ENCODE assay signal across 10 cellular contexts in the genomic region with DNA sequence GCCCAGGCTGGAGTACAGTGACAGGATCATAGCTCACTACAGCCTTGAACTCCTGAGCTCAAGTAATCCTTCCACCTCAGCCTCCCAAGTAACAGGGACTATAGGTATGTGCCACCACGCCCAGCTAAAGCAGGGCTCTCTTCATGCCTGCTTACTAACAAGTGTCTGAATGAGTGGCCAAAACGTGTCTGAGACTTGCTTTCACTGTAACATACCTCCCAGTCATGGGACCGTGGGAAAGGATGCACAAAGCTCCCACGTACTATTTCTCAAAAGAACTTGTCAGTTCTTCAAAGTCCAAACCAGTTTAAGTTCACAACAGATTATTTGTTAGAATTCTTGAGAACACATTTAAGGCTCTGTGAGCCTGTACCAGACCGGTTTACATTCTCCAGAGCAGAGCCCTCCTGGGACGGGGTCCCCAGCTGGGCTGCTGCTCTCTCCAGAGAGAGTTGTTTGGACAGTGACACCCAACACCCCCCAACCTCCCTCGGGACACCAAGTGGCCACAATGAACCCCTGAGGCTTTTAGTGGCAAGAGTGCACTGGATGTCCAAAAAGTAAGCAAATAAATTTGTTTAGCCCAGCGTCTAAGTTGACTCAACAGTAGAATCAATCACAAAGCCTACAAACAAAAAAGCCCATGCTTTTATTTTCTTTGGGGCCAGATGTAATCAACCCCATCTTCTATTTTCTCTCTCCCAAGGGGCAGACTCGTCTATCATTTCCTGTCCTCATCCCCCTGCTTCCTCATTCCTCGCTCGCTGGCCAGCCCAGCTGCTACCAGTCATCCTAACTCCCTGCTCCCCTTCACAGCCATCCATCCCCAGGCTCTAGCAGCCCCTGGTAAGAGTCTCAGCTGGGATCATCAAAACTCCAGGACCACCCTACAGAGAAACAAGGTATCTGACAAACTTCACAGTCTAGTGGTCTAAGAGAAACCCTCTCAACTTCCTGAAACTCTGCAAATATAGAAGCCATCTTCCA. TPM values are rescaled to one million over a fixed set of nuclear protein-coding genes. Genes with fewer than 3 reads are reported as not detected.
DNase-seq lines count a peak whose midpoint lies in the region; ATAC-seq, FAIRE-seq and TF ChIP-seq lines count a peak whose summit lies in the region.
"Had no signal": no experiment of that assay in that cellular context is flagged by ENCODE, and none has a peak within 500 bp of the region (broad histone marks: within the 10 kb centered on the region; RNA-seq: fewer than 3 reads in every experiment).

No MANE protein-coding gene starts in this region.

- intact Hi-C loops in gastrocnemius medialis (cut with DNase I; ENCODE audit: low total_unique reads), result no loop called here

- H3K9me3 ChIP-seq in H1 (ENCODE audit: insufficient read depth in 2 of 2, low read depth in 1 of 2, low read length in 1 of 2), result no peaks in the 10 kb centered on the region
- no peaks in the 10 kb centered on the region for H3K9me3 ChIP-seq in gastrocnemius medialis
- H3K9me3 ChIP-seq: lower lobe of right lung, transverse colon had no signal

- no peak overlapping the region; the same call in none of the 2 replicates for H3K18ac ChIP-seq in H1 (ENCODE audit: extremely low read depth, low read length)

- H3K4ac ChIP-seq in H1 (replicated peaks; ENCODE audit: insufficient read length, low read depth, low read length), result no peak overlapping the region

- H4K5ac ChIP-seq in H1 (ENCODE audit: insufficient read length, low read depth, low read length), result peak overlapping the region; percentile 44

- POLR2A ChIA-PET in H1 (lab: Charles Lee; ENCODE audit: partially characterized antibody), result interaction anchor here (0.6 to 1.3 kb wide), 2 partner anchors 17 to 273 kb away, joined by 3 read pairs; no protein-coding TSS in a partner anchor

- ATAC-seq in GM19468 (IDR thresholded peaks at IDR 0.05; ENCODE audit: extremely low read depth, unreplicated experiment), result peak; percentile 47
- peak; percentile 62 for ATAC-seq in HG03442 (IDR thresholded peaks at IDR 0.05; ENCODE audit: unreplicated experiment)
- no peak for ATAC-seq in gastrocnemius medialis

- TF ChIP-seq POLR2A in H1 (IDR thresholded peaks at IDR 0.05; ENCODE audit: control extremely low read depth in 1 of 2, low read depth in 2 of 2, low read length in 2 of 2) (no peak), gastrocnemius medialis (IDR thresholded peaks at IDR 0.05) (no peak)

- H3K9ac ChIP-seq in H1 (replicated peaks in 1 of 4; ENCODE audit: extremely low read depth in 1 of 4, low read depth in 3 of 4, low read length in 3 of 4), result no peak overlapping the region

- H2BK120ac ChIP-seq in H1 (replicated peaks; ENCODE audit: low read depth, low read length), result peak overlapping the region; percentile 97

- 70% methylated on average over 10 of the region's 11 CpGs; no CpG with 5 or more reads in 1 of the 2 experiments for WGBS in H1 (ENCODE audit: extremely low coverage in 1 of 2, insufficient coverage in 1 of 2, insufficient read length in 1 of 2, insufficient replicate concordance in 2 of 2, low coverage in 1 of 2, low lambda C conversion rate in 2 of 2, missing lambda C conversion rate in 1 of 2), 2 experiments

- CTCF ChIA-PET in H1 (lab: Charles Lee; ENCODE audit: partially characterized antibody), result interaction anchor here (0.6 to 1.5 kb wide), 4 partner anchors 10 to 35 kb away, joined by 3 to 5 read pairs (median 4); no protein-coding TSS in a partner anchor

- TF ChIP-seq RAD21 in H1 (IDR thresholded peaks at IDR 0.05 in 1 of 2, conservative IDR thresholded peaks at IDR 0.05 in 1 of 2; ENCODE audit: low read depth in 2 of 2, low read length in 2 of 2), result no peak

- H3K36me3 ChIP-seq in H1 (ENCODE audit: control insufficient read depth in 2 of 4, insufficient read depth in 4 of 4, low read length in 3 of 4) (no peaks in the 10 kb centered on the region), gastrocnemius medialis (no peaks in the 10 kb centered on the region)
- H3K36me3 ChIP-seq: lower lobe of right lung, transverse colon had no signal

- no peaks in the 10 kb centered on the region; the same call in 1 of the 2 replicates for H3K79me1 ChIP-seq in H1 (ENCODE audit: low read depth, low read length)

- peak overlapping the region in 1 of 2 experiments; percentile 54; a peak in 2 of 4 replicates for H3K4me2 ChIP-seq in H1 (ENCODE audit: insufficient read depth in 1 of 2, low read depth in 2 of 2, low read length in 2 of 2)

- no peaks in the 10 kb centered on the region for H3K27me3 ChIP-seq in H1 (replicated peaks in 1 of 4; ENCODE audit: control insufficient read depth in 3 of 4, extremely low read depth in 1 of 4, insufficient read depth in 3 of 4, low read length in 3 of 4)
- H3K27me3 ChIP-seq in gastrocnemius medialis, result no peaks in the 10 kb centered on the region
- H3K27me3 ChIP-seq: transverse colon had no signal

- peak overlapping the region; percentile 35 for H4K91ac ChIP-seq in H1 (replicated peaks; ENCODE audit: insufficient read length, low read length)

- no peak overlapping the region; the same call in 1 of the 2 replicates for H2BK5ac ChIP-seq in H1 (ENCODE audit: low read depth, low read length)

- H2AK5ac ChIP-seq in H1 (ENCODE audit: low read depth, low read length), result no peak overlapping the region; the same call in 1 of the 2 replicates

- no peak for FAIRE-seq in H1 (lab: Jason Lieb, UNC)

- H2BK20ac ChIP-seq in H1 (ENCODE audit: low read length), result peak overlapping the region; percentile 90

- H3K79me2 ChIP-seq in H1 (ENCODE audit: control insufficient read depth in 1 of 2, insufficient read depth in 2 of 2, low read length in 2 of 2), result no peaks in the 10 kb centered on the region; a peak in 1 of 4 replicates

- H3K56ac ChIP-seq in H1 (replicated peaks; ENCODE audit: insufficient read length, low read depth, low read length), result no peak overlapping the region

- H3K23me2 ChIP-seq in H1 (ENCODE audit: low read depth, low read length), result no peaks in the 10 kb centered on the region

- H3K27ac ChIP-seq in H1 (ENCODE audit: low read depth, low read length) (no peak overlapping the region), gastrocnemius medialis (no peak overlapping the region)
- H3K27ac ChIP-seq: lower lobe of right lung had no signal

- peaks cover 2 to 12% (median 8%) of the 10 kb centered on the region in 4 experiments for H3K4me1 ChIP-seq in H1 (replicated peaks in 1 of 4; ENCODE audit: control insufficient read depth in 3 of 4, insufficient read depth in 4 of 4, low read length in 3 of 4)
- no peaks in the 10 kb centered on the region for H3K4me1 ChIP-seq in gastrocnemius medialis

- no peak overlapping the region for H2BK12ac ChIP-seq in H1 (ENCODE audit: low read depth, low read length)

- H2BK15ac ChIP-seq in H1 (ENCODE audit: low read length), result no peak overlapping the region

- TF ChIP-seq EP300 in H1 (IDR thresholded peaks at IDR 0.05; ENCODE audit: borderline replicate concordance in 1 of 2, low read depth in 2 of 2, low read length in 2 of 2), result no peak

- H4K8ac ChIP-seq in H1 (ENCODE audit: extremely low read depth, insufficient read depth, low read length), result no peak overlapping the region

- H3K4me3 ChIP-seq in H1 (ENCODE audit: extremely low read depth in 1 of 4, insufficient read depth in 2 of 4, low read depth in 3 of 4, low read length in 4 of 4) (no peak overlapping the region), gastrocnemius medialis (no peak overlapping the region)
- H3K4me3 ChIP-seq: lower lobe of right lung, transverse colon had no signal

- H2AFZ ChIP-seq in H1 (ENCODE audit: low read length), result no peak overlapping the region

- no peak overlapping the region for H3K23ac ChIP-seq in H1 (ENCODE audit: insufficient read length)

- DNase-seq in GF-D8 (lab: John Stamatoyannopoulos, UW), result peak; percentile 21
- no peak for DNase-seq in H1 (ENCODE audit: low read depth in 1 of 2, low spot score in 2 of 2)
- DNase-seq in cortex of kidney (lab: John Stamatoyannopoulos, UW), result no peak
- DNase-seq in stimulated activated CD4-positive, alpha-beta T cell treated with anti-CD3 and anti-CD28 coated beads, Interleukin-12 subunit alpha, Interleukin-12 subunit beta, amount 100 ng/mL, for 4 hours, result no peak
- no peak for DNase-seq in NCI-H2196 treated with DMSO at 0.1 percent for 48 hours (lab: John Stamatoyannopoulos, UW; ENCODE audit: unreplicated experiment)
- DNase-seq in gastrocnemius medialis, result no peak
- DNase-seq: lower lobe of right lung, transverse colon had no signal

- no peaks in the 10 kb centered on the region for H4K20me1 ChIP-seq in H1 (replicated peaks in 1 of 2; ENCODE audit: control insufficient read depth in 1 of 2, insufficient read depth in 2 of 2, low read length in 2 of 2)

- in situ Hi-C loops in gastrocnemius medialis (cut with MboI; ENCODE audit: low sequenced_read_pairs in 4 of 4), result no loop called here

- H3K14ac ChIP-seq in H1 (ENCODE audit: insufficient read length), result no peak overlapping the region

- TF ChIP-seq CTCF in H1 (IDR thresholded peaks at IDR 0.05; ENCODE audit: control extremely low read depth in 1 of 3, insufficient read depth in 1 of 3, low read depth in 1 of 3, low read length in 3 of 3) (no peak), gastrocnemius medialis (IDR thresholded peaks at IDR 0.05 in 4 of 5, conservative IDR thresholded peaks at IDR 0.05 in 1 of 5) (no peak)

TF ChIP-seq in H1, 55 proteins besides CTCF, POLR2A, EP300 and RAD21 (continues in another document):
- TF ChIP-seq, protein P1, sequence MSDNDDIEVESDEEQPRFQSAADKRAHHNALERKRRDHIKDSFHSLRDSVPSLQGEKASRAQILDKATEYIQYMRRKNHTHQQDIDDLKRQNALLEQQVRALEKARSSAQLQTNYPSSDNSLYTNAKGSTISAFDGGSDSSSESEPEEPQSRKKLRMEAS (IDR thresholded peaks at IDR 0.05), result no peak
- no peak for TF ChIP-seq NRF1 (IDR thresholded peaks at IDR 0.05; ENCODE audit: low read depth, low read length)
- TF ChIP-seq BACH1 (IDR thresholded peaks at IDR 0.05; ENCODE audit: low read length), result no peak
- no peak for TF ChIP-seq FOSL1 (IDR thresholded peaks at IDR 0.05; ENCODE audit: insufficient read depth, low read depth, low read length)
- no peak for TF ChIP-seq HDAC2 (IDR thresholded peaks at IDR 0.05; ENCODE audit: borderline replicate concordance in 1 of 2, low read depth in 2 of 2, low read length in 2 of 2)
- no peak for TF ChIP-seq TCF12 (IDR thresholded peaks at IDR 0.05; ENCODE audit: low read depth, low read length)
- no peak for TF ChIP-seq KDM5A (IDR thresholded peaks at IDR 0.05; ENCODE audit: low read length)
- TF ChIP-seq CBX5 (IDR thresholded peaks at IDR 0.05; ENCODE audit: low read depth, low read length), result no peak

RNA-seq across cellular contexts. Expression of a gene that starts 23.9 kb away (rescaled TPM):
- total RNA-seq in H1 (2021; fragmentation: NEBNext Ultra II Directional; extraction: Animal tissue kit (Norgen Biotek cat#: 25700)), result 13.4 and 15.3 TPM in 2 replicates
- polyA plus RNA-seq in H1 (2011; rRNA removed), result 5.3 and 7.2 TPM in 2 replicates
- polyA plus RNA-seq in H1 (2011; cell fraction: cytosol; rRNA removed), result 9.1 TPM
- polyA plus RNA-seq in H1 (2011; cell fraction: nucleus; rRNA removed), result 16.7 TPM
- polyA plus RNA-seq in H1 (2012, experiment 1 of 2), result 16.9 to 20.1 TPM (median 18.7 TPM) in 4 replicates
- polyA plus RNA-seq in H1 (2012, experiment 2 of 2), result 2.9 TPM
- 18.3 TPM for polyA plus RNA-seq in H1 (2013, experiment 1 of 2)
- polyA plus RNA-seq in H1 (2013, experiment 2 of 2), result 19.6 TPM
- polyA minus RNA-seq in H1 (2011; rRNA and poly(A)+ RNA removed), result 10.0 and 13.4 TPM in 2 replicates
- 5.5 TPM for polyA minus RNA-seq in H1 (2011; cell fraction: cytosol; rRNA and poly(A)+ RNA removed)
- 13.2 TPM for polyA minus RNA-seq in H1 (2011; cell fraction: nucleus; rRNA and poly(A)+ RNA removed)
- total RNA-seq in gastrocnemius medialis, result 1 to 10 TPM; 2.3 to 4.5 (median 3.6) TPM

Comparison
In these comparisons a context has a peak if more than half of its experiments do, and no peak if none do; other contexts are left out.
1. ATAC-seq: peak in GM19468 (single experiment) and HG03442 (single experiment); none in gastrocnemius medialis (0 of 2).